ENCODE assay signal across 11 cellular contexts in genomic region chr2:170554278-170554955, GRCh38.
A peak's percentile ranks its signal among the peaks of the same experiment; 100 is the strongest.
DNase-seq lines count a peak whose midpoint lies in the region; FAIRE-seq and TF ChIP-seq lines count a peak whose summit lies in the region.
"Had no signal": no experiment of that assay in that cellular context is flagged by ENCODE, and none has a peak within 500 bp of the region (broad histone marks: within the 10 kb centered on the region; RNA-seq: fewer than 3 reads in every experiment).

No MANE protein-coding gene starts in this region.

- no peak overlapping the region for H3K4me2 ChIP-seq in trophoblast cell (ENCODE audit: low read length)

- TF ChIP-seq CTCF in bronchial epithelial cell (IDR thresholded peaks at IDR 0.05; ENCODE audit: insufficient read depth, low read length, severe bottlenecking) = no peak
- TF ChIP-seq CTCF in transverse colon (IDR thresholded peaks at IDR 0.05) = no peak
- TF ChIP-seq CTCF in GM13976 (IDR thresholded peaks at IDR 0.05; ENCODE audit: borderline replicate concordance, control extremely low read depth, extremely low read depth, insufficient read depth, missing control alignments) = no peak

- H2BK12ac ChIP-seq in trophoblast cell (ENCODE audit: low read length) = no peak overlapping the region

- no peak overlapping the region for H4K91ac ChIP-seq in trophoblast cell (ENCODE audit: low read depth, low read length)

- TF ChIP-seq POLR2A in transverse colon (IDR thresholded peaks at IDR 0.05) = no peak

- WGBS in transverse colon (ENCODE audit: low coverage in 1 of 2), 2 donors = 63 to 89% methylated on average over 3 to 7 of the region's 7 CpGs
- WGBS in trophoblast cell (ENCODE audit: extremely low coverage, insufficient coverage, insufficient read length) = no CpG with 5 or more reads among the region's 7 CpGs

- H4K8ac ChIP-seq in trophoblast cell (ENCODE audit: low read depth, low read length) = no peak overlapping the region

- H3K4ac ChIP-seq in trophoblast cell (ENCODE audit: low read depth, low read length) = no peak overlapping the region

- no peak overlapping the region for H2BK120ac ChIP-seq in trophoblast cell (ENCODE audit: insufficient read depth, low read length, poor library complexity)

- DNase-seq in MG63 (peak; percentile 92), bronchial epithelial cell (ENCODE audit: low read depth) (peak; percentile 37), iris pigment epithelial cell (ENCODE audit: low read depth) (peak; percentile 33), transverse colon (peak; percentile 16), trophoblast cell (no peak), GM13976 (ENCODE audit: low spot score) (no peak), midbrain (lab: John Stamatoyannopoulos, UW) (no peak)
- DNase-seq: activated T-cell treated with anti-CD3 and anti-CD28 coated beads, Interleukin-2, amount 50 U/mL, for 1 hour; cerebellar nuclear complex; H9; NCI-H1092 treated with DMSO at 0.1 percent for 48 hours had no signal

- intact Hi-C loops in transverse colon (cut with DNase I; ENCODE audit: low total_unique reads) = no loop called here

- H3K14ac ChIP-seq in trophoblast cell (ENCODE audit: low read length) = no peak overlapping the region

- no peak overlapping the region for H2AK5ac ChIP-seq in trophoblast cell (ENCODE audit: low read length)

- H3K27me3 ChIP-seq in MG63 (no peaks in the 10 kb centered on the region), bronchial epithelial cell (ENCODE audit: control insufficient read depth, insufficient read depth, low read length) (no peaks in the 10 kb centered on the region), transverse colon (no peaks in the 10 kb centered on the region), trophoblast cell (ENCODE audit: insufficient read depth, low read length) (no peaks in the 10 kb centered on the region)

- no peak overlapping the region for H3K23ac ChIP-seq in trophoblast cell (ENCODE audit: low read length)

- no peak overlapping the region for H3K27ac ChIP-seq in transverse colon
- no peak overlapping the region for H3K27ac ChIP-seq in trophoblast cell (ENCODE audit: low read depth, low read length)

- TF ChIP-seq EP300 in transverse colon (IDR thresholded peaks at IDR 0.05; ENCODE audit: low read depth) = no peak

- no peak overlapping the region for H4K12ac ChIP-seq in trophoblast cell (ENCODE audit: low read depth, low read length)

- no peak overlapping the region for H3K9ac ChIP-seq in trophoblast cell (ENCODE audit: low read length)

- H2BK5ac ChIP-seq in trophoblast cell (ENCODE audit: low read depth, low read length, poor library complexity) = no peak overlapping the region

- H3K9me3 ChIP-seq in MG63 (peaks cover 13% of the 10 kb centered on the region), transverse colon (peaks cover 6 to 8% of the 10 kb centered on the region in 2 donors), trophoblast cell (ENCODE audit: insufficient read depth, low read depth, low read length) (peaks cover 2% of the 10 kb centered on the region)

- H3K18ac ChIP-seq in trophoblast cell (ENCODE audit: low read length) = no peak overlapping the region

- H3K36me3 ChIP-seq in MG63 (no peaks in the 10 kb centered on the region), bronchial epithelial cell (ENCODE audit: control insufficient read depth, insufficient read depth, low read length) (no peaks in the 10 kb centered on the region), transverse colon (no peaks in the 10 kb centered on the region), trophoblast cell (ENCODE audit: control insufficient read depth in 1 of 2, insufficient read depth in 2 of 2, low read length in 2 of 2) (no peaks in the 10 kb centered on the region)

- no peak for FAIRE-seq in bronchial epithelial cell (lab: Jason Lieb, UNC)

- H3K79me1 ChIP-seq in trophoblast cell (ENCODE audit: low read length) = no peaks in the 10 kb centered on the region

- in situ Hi-C loops in transverse colon (cut with MboI; ENCODE audit: low pct_ligation_motif_present in 1 of 4, low pct_unique_long_range_greater_than_20kb in 1 of 4, low sequenced_read_pairs in 3 of 4) = no loop called here
- in situ Hi-C loops in GM13976 (cut with MboI; ENCODE audit: low sequenced_read_pairs, unreplicated experiment) = no loop called here

- H2AFZ ChIP-seq in trophoblast cell (ENCODE audit: insufficient read depth, low read length, poor library complexity) = no peak overlapping the region

- no peaks in the 10 kb centered on the region for H3K4me1 ChIP-seq in transverse colon
- H3K4me1 ChIP-seq in trophoblast cell (ENCODE audit: control insufficient read depth in 1 of 2, insufficient read depth in 2 of 2, low read length in 2 of 2) = no peaks in the 10 kb centered on the region

- H3K4me3 ChIP-seq in MG63 = no peak overlapping the region
- H3K4me3 ChIP-seq in bronchial epithelial cell (ENCODE audit: low read depth, low read length) = no peak overlapping the region
- H3K4me3 ChIP-seq in transverse colon = no peak overlapping the region
- no peak overlapping the region for H3K4me3 ChIP-seq in trophoblast cell (ENCODE audit: low read depth, low read length)

- no peaks in the 10 kb centered on the region for H3K79me2 ChIP-seq in trophoblast cell (ENCODE audit: control insufficient read depth, insufficient read depth, low read length, poor library complexity)

Comparison
In these comparisons a context has a peak if more than half of its experiments do, and no peak if none do; other contexts are left out.
1. DNase-seq: peak in MG63 (single experiment), bronchial epithelial cell (single experiment), iris pigment epithelial cell (single experiment) and transverse colon (single experiment); none in trophoblast cell (0 of 2), GM13976 (single experiment) and midbrain (single experiment).